Comparison of ENCODE assay signal across 1 cellular context in genomic region chr12:25935355-25936144, GRCh38.
TF ChIP-seq lines count a peak whose summit lies in the region.

No MANE protein-coding gene starts in this region.

TF ChIP-seq in GM23338, 12 proteins besides CTCF, POLR2A, EP300 and RAD21 (continued from another document):
- TF ChIP-seq ZNF462 (CRISPR knock-in tag; IDR thresholded peaks at IDR 0.05): no peak
